In the genomic region with DNA sequence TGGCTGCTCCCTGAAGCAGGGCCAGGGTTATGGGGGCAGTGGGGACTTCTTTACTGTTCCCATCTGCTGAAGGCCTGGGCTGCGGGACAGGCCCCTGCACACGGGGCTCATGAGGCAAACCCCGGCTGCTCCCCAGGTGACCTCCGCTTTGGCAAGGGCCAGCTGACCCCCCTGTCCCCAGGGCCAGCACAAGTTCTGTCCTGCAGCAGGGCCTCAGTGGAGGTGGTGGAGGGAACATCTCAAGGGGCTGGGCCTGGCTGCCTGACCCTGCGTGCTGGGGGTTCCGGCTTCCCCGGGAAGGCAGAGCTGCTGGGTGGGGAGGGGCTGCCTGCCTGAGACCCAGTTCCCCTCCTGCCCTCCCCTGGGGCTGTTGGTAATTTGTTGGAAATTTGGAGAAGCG, we compare ENCODE assay signal across 25 cellular contexts.
DNase-seq lines count a peak whose midpoint lies in the region; ATAC-seq and TF ChIP-seq lines count a peak whose summit lies in the region.
"Had no signal": no experiment of that assay in that cellular context is flagged by ENCODE, and none has a peak within 500 bp of the region (broad histone marks: within the 10 kb centered on the region; RNA-seq: fewer than 3 reads in every experiment).

No MANE protein-coding gene starts in this region.

- no peak for TF ChIP-seq RAD21 in IMR-90 (IDR thresholded peaks at IDR 0.05; ENCODE audit: low read length)

- peak overlapping the region; percentile 15; the same call in 1 of the 2 replicates for H4K91ac ChIP-seq in IMR-90 (ENCODE audit: insufficient read depth, low read depth, low read length)

- H2BK15ac ChIP-seq in IMR-90 (ENCODE audit: low read depth, low read length) = no peak overlapping the region; the same call in 2 of the 3 replicates

- H3K27me3 ChIP-seq in IMR-90 (ENCODE audit: control insufficient read depth, insufficient read depth, low read length) = no peaks in the 10 kb centered on the region
- no peaks in the 10 kb centered on the region for H3K27me3 ChIP-seq in adrenal gland
- no peaks in the 10 kb centered on the region for H3K27me3 ChIP-seq in ovary
- H3K27me3 ChIP-seq in transverse colon = peaks cover 16% of the 10 kb centered on the region

- DNase-seq in IMR-90 (no peak), adrenal gland (no peak), ovary (peak in 1 of 5 donors; percentile 26), transverse colon (no peak), endothelial cell (ENCODE audit: low spot score) (no peak)
- DNase-seq: activated CD4-positive, alpha-beta T cell treated with anti-CD3 and anti-CD28 coated beads, Interleukin-2, amount 50 U/mL, for 48 hours; activated naive CD4-positive, alpha-beta T cell treated with Interleukin-2 at 50 U/mL for 16 hours; Caco-2; cerebellar nuclear complex; foreskin melanocyte; H9; left colon; mesendoderm; NCI-H1417 treated with DMSO at 0.1 percent for 48 hours; NCI-H226; NCI-H526 treated with DMSO at 0.1 percent for 48 hours; PC-3; posterior cingulate gyrus; SHP77; stimulated activated CD4-positive, alpha-beta T cell treated with anti-CD3 and anti-CD28 coated beads, Interleukin-4, amount 100 ng/mL, for 4 hours; T-helper 2 cell had no signal

- H3K9me3 ChIP-seq in IMR-90 (ENCODE audit: control insufficient read depth, insufficient read depth, low read length) (no peaks in the 10 kb centered on the region), adrenal gland (replicated peaks in 1 of 3) (no peaks in the 10 kb centered on the region), ovary (no peaks in the 10 kb centered on the region), transverse colon (no peaks in the 10 kb centered on the region)
- H3K9me3 ChIP-seq: Caco-2 had no signal

- no peak overlapping the region for H2AK5ac ChIP-seq in IMR-90 (ENCODE audit: low read depth, low read length)

- H3K23ac ChIP-seq in IMR-90 (ENCODE audit: low read depth, low read length) = no peak overlapping the region

- H3K4me2 ChIP-seq in IMR-90 (ENCODE audit: low read depth, low read length) = no peak overlapping the region

- no peak overlapping the region for H3K56ac ChIP-seq in IMR-90 (ENCODE audit: extremely low read depth, insufficient read depth, low read length)

- H3K4me3 Mint-ChIP-seq in endothelial cell (ENCODE audit: unreplicated experiment) = no peak overlapping the region
- H3K4me3 Mint-ChIP-seq: activated T-helper 1 cell treated with anti-CD3 and anti-CD28 coated beads, Interleukin-12 subunit alpha, Interleukin-12 subunit beta, Interleukin-2, Interleukin-4 antibody, amounts not matched to agents 30 ng/mL and 10 ng/mL and 1 ng/mL, durations not matched to agents 14 hours and 24 hours and 36 hours; H9 had no signal

- no peak for TF ChIP-seq CTCF in IMR-90 (conservative IDR thresholded peaks at IDR 0.05; ENCODE audit: low read depth, low read length)
- no peak for TF ChIP-seq CTCF in adrenal gland (IDR thresholded peaks at IDR 0.05)
- no peak for TF ChIP-seq CTCF in ovary (IDR thresholded peaks at IDR 0.05)
- TF ChIP-seq CTCF in transverse colon (IDR thresholded peaks at IDR 0.05) = no peak
- no peak for TF ChIP-seq CTCF in endothelial cell (IDR thresholded peaks at IDR 0.05; ENCODE audit: unreplicated experiment)

- ATAC-seq in IMR-90 (ENCODE audit: low read depth) (no peak), GM21447 (IDR thresholded peaks at IDR 0.05; ENCODE audit: unreplicated experiment) (no peak), GM18498 (IDR thresholded peaks at IDR 0.05; ENCODE audit: unreplicated experiment) (no peak)
- ATAC-seq: activated CD4-positive, CD25-positive, alpha-beta regulatory T cell treated with anti-CD3 and anti-CD28 coated beads, Interleukin-2, amount 50 U/mL, for 24 hours; left colon; PC-3 had no signal

- H3K4ac ChIP-seq in IMR-90 (ENCODE audit: low read depth, low read length) = no peak overlapping the region

- H4K8ac ChIP-seq in IMR-90 (ENCODE audit: low read depth in 2 of 2, low read length in 2 of 2) = 0 out of 4 replicates have a peak overlapping the region, but pooled peaks of 1 of the 2 experiments have one; percentile 42

- H3K79me1 ChIP-seq in IMR-90 (ENCODE audit: low read depth in 1 of 2, low read length in 2 of 2) = no peaks in the 10 kb centered on the region

- no peak overlapping the region for H3K27ac Mint-ChIP-seq in endothelial cell (ENCODE audit: unreplicated experiment)
- H3K27ac Mint-ChIP-seq: activated T-helper 1 cell treated with anti-CD3 and anti-CD28 coated beads, Interleukin-12 subunit alpha, Interleukin-12 subunit beta, Interleukin-2, Interleukin-4 antibody, amounts not matched to agents 30 ng/mL and 10 ng/mL and 1 ng/mL, durations not matched to agents 14 hours and 24 hours and 36 hours; H9 had no signal

- no peak overlapping the region; the same call in 1 of the 2 replicates for H3K18ac ChIP-seq in IMR-90 (ENCODE audit: low read depth, low read length)

- H3K4me1 ChIP-seq in IMR-90 (ENCODE audit: control insufficient read depth, insufficient read depth, low read length) = peaks cover 23% of the 10 kb centered on the region
- H3K4me1 ChIP-seq in adrenal gland (replicated peaks in 1 of 2) = peaks cover 0 to 19% of the 10 kb centered on the region in 2 donors
- peaks cover 23% of the 10 kb centered on the region for H3K4me1 ChIP-seq in ovary (ENCODE audit: insufficient read depth)
- peaks cover 11 to 19% (median 15%) of the 10 kb centered on the region in 4 donors for H3K4me1 ChIP-seq in transverse colon
- H3K4me1 ChIP-seq: Caco-2 had no signal

- H2AK9ac ChIP-seq in IMR-90 (replicated peaks; ENCODE audit: low read depth, low read length, poor library complexity) = peak overlapping the region; percentile 42

- peak overlapping the region; percentile 43; the same call in 1 of the 2 replicates for H4K5ac ChIP-seq in IMR-90 (ENCODE audit: low read depth, low read length)

- H3K27me3 Mint-ChIP-seq in endothelial cell (ENCODE audit: unreplicated experiment) = peaks cover 13% of the 10 kb centered on the region

- no peak overlapping the region; the same call in 1 of the 2 replicates for H3K9ac ChIP-seq in IMR-90 (ENCODE audit: low read depth, low read length)

- CTCF ChIA-PET in IMR-90 (lab: Yijun Ruan, JAX) = no interaction called here

- intact Hi-C loops in IMR-90 (cut with micrococcal nuclease) (no loop called here), adrenal gland (cut with DNase I) (no loop called here), ovary (cut with DNase I) (loop anchor here in 1 of 4 donors (10.0 kb wide), 1 partner anchor 63 kb away; no protein-coding TSS in a partner anchor), transverse colon (cut with DNase I; ENCODE audit: low total_unique reads) (no loop called here)

- no peaks in the 10 kb centered on the region for H3K4me1 Mint-ChIP-seq in endothelial cell (ENCODE audit: unreplicated experiment)

- H3K9me1 ChIP-seq in IMR-90 (ENCODE audit: insufficient read depth, low read length) = peaks cover 3% of the 10 kb centered on the region

- TF ChIP-seq POLR2A in IMR-90 (IDR thresholded peaks at IDR 0.05; ENCODE audit: low read depth, low read length) = no peak
- TF ChIP-seq POLR2A in adrenal gland (IDR thresholded peaks at IDR 0.05) = no peak
- no peak for TF ChIP-seq POLR2A in ovary (IDR thresholded peaks at IDR 0.05)
- TF ChIP-seq POLR2A in transverse colon (IDR thresholded peaks at IDR 0.05) = no peak

- H3K4me3 ChIP-seq in IMR-90 (ENCODE audit: insufficient read depth, low read depth, low read length) (no peak overlapping the region), adrenal gland (no peak overlapping the region), ovary (no peak overlapping the region), transverse colon (no peak overlapping the region)

- H2AFZ ChIP-seq in IMR-90 (replicated peaks; ENCODE audit: low read length, poor library complexity) = no peak overlapping the region

- BruUV-seq in IMR-90 (replicated peaks; lab: Mats Ljungman, UMichigan) = no TSS peak

- dilution Hi-C loops in IMR-90 (cut with HindIII; ENCODE audit: low sequenced_read_pairs, unreplicated experiment) = no loop called here

- H3K36me3 Mint-ChIP-seq in endothelial cell (ENCODE audit: low read depth, unreplicated experiment) = no peaks in the 10 kb centered on the region

- in situ Hi-C loops in IMR-90 (cut with MboI; ENCODE audit: low sequenced_read_pairs) = no loop called here
- in situ Hi-C loops in transverse colon (cut with MboI; ENCODE audit: low pct_ligation_motif_present in 1 of 4, low pct_unique_long_range_greater_than_20kb in 1 of 4, low sequenced_read_pairs in 3 of 4) = no loop called here

- H2BK5ac ChIP-seq in IMR-90 (ENCODE audit: low read depth, low read length, poor library complexity, severe bottlenecking) = no peak overlapping the region

- no peak overlapping the region for H3K14ac ChIP-seq in IMR-90 (replicated peaks; ENCODE audit: low read depth, low read length)

- POLR2A ChIA-PET in IMR-90 (lab: Charles Lee; ENCODE audit: unreplicated experiment) = no interaction called here

- TF ChIP-seq EP300 in ovary (IDR thresholded peaks at IDR 0.05) = no peak
- TF ChIP-seq EP300 in transverse colon (IDR thresholded peaks at IDR 0.05; ENCODE audit: low read depth) = no peak

- no peak overlapping the region for H2BK20ac ChIP-seq in IMR-90 (ENCODE audit: low read depth, low read length)

- H3K27ac ChIP-seq in IMR-90 (ENCODE audit: insufficient read depth, low read length) (no peak overlapping the region), adrenal gland (peak overlapping the region in 3 of 5 donors; percentile 17 to 82 (median 77)), ovary (peak overlapping the region; percentile 49 to 78), transverse colon (peak overlapping the region; percentile 51 to 83 (median 60))

- no peaks in the 10 kb centered on the region for H3K9me3 Mint-ChIP-seq in endothelial cell (ENCODE audit: unreplicated experiment)
- H3K9me3 Mint-ChIP-seq: activated T-helper 1 cell treated with anti-CD3 and anti-CD28 coated beads, Interleukin-12 subunit alpha, Interleukin-12 subunit beta, Interleukin-2, Interleukin-4 antibody, amounts not matched to agents 30 ng/mL and 10 ng/mL and 1 ng/mL, durations not matched to agents 14 hours and 24 hours and 36 hours; H9 had no signal

- H4K20me1 ChIP-seq in IMR-90 (ENCODE audit: insufficient read depth, low read length) = no peaks in the 10 kb centered on the region

- H3K36me3 ChIP-seq in IMR-90 (ENCODE audit: control insufficient read depth, insufficient read depth, low read length) (no peaks in the 10 kb centered on the region), adrenal gland (replicated peaks in 1 of 2) (no peaks in the 10 kb centered on the region), ovary (no peaks in the 10 kb centered on the region), transverse colon (no peaks in the 10 kb centered on the region)

- 0 out of 2 replicates have a peak overlapping the region, but pooled peaks have one; percentile 60 for H2BK120ac ChIP-seq in IMR-90 (ENCODE audit: low read depth, low read length)

- WGBS in IMR-90 (ENCODE audit: extremely low coverage in 2 of 2, insufficient read length in 1 of 2), 2 experiments = 100% methylated on average over 1 of the region's 8 CpGs; no CpG with 5 or more reads in 1 of the 2 experiments
- WGBS in adrenal gland, 4 donors = 87 to 90% (median 89%) methylated on average over 5 to 8 of the region's 8 CpGs; no CpG with 5 or more reads in 1 of the 4 donors
- WGBS in ovary, 3 donors = 85 to 96% (median 86%) methylated on average over 7 to 8 of the region's 8 CpGs
- WGBS in transverse colon (ENCODE audit: low coverage in 1 of 2), 2 donors = 77% methylated on average over 6 of the region's 8 CpGs; no CpG with 5 or more reads in 1 of the 2 donors
